ENCODE assay signal across 20 cellular contexts in the genomic region with DNA sequence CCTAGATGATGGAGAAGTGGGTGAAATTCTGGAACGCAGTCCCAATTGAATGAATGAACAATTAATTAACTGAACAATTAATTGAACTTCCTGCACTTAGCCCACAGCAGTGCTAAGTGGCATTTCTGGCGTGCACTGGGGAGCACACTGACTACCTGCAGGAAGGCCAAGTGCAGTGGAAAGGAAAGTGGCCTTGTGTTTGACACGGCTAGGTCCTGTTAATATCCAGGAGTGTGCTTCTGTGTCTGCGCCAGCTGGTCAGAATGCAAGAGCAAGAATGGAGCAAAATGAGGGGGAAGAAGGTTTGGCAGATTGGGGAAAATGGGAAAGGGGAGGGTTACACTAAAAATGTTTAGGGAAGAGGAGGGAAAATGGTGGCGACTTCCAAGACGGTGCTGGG.
"Had no signal": no experiment of that assay in that cellular context is flagged by ENCODE, and none has a peak within 500 bp of the region (broad histone marks: within the 10 kb centered on the region; RNA-seq: fewer than 3 reads in every experiment).

No MANE protein-coding gene starts in this region.

- DNase-seq: activated CD4-positive, alpha-beta memory T cell treated with anti-CD3 and anti-CD28 coated beads, Interleukin-2, amount 10 ng/mL, durations not matched to agents 7 days and 5 days; activated CD4-positive, alpha-beta T cell treated with anti-CD3 and anti-CD28 coated beads for 1 hour; activated effector memory CD4-positive, alpha-beta T cell treated with Interleukin-2 at 50 U/mL for 16 hours; activated naive CD4-positive, alpha-beta T cell treated with anti-CD3 and anti-CD28 coated beads, Interleukin-2, amount 50 U/mL, for 16 hours; activated T-cell treated with anti-CD3 and anti-CD28 coated beads, Interleukin-2, amount 50 U/mL, for 4 hours; erythroblast; hippocampal formation; naive B cell; nucleus accumbens; SK-N-SH; stimulated activated CD4-positive, alpha-beta T cell treated with anti-CD3 and anti-CD28 coated beads, Interleukin-4, amount 100 ng/mL, for 4 hours; stimulated activated CD8-positive, alpha-beta memory T cell treated with anti-CD3 and anti-CD28 coated beads, Interleukin-4, amount 100 ng/mL, for 48 hours; stimulated activated naive CD4-positive, alpha-beta T cell treated with Interleukin-2 at 50 U/mL for 16 hours; substantia nigra; T-cell; T1000 had no signal

- H3K27me3 Mint-ChIP-seq: activated CD4-positive, alpha-beta memory T cell treated with anti-CD3 and anti-CD28 coated beads, Interleukin-2, amount 10 ng/mL, durations not matched to agents 7 days and 5 days; T-cell had no signal

- H3K4me2 ChIP-seq: SK-N-SH had no signal

- H3K9ac ChIP-seq: SK-N-SH had no signal

- FAIRE-seq: astrocyte, bronchial epithelial cell, keratinocyte had no signal

- H3K4me1 Mint-ChIP-seq: activated CD4-positive, alpha-beta memory T cell treated with anti-CD3 and anti-CD28 coated beads, Interleukin-2, amount 10 ng/mL, durations not matched to agents 7 days and 5 days; naive B cell; T-cell had no signal

- H3K36me3 Mint-ChIP-seq: naive B cell had no signal

- ATAC-seq: activated T-cell treated with anti-CD3 and anti-CD28 coated beads, Interleukin-2, amount 50 U/mL, for 4 hours; T-cell had no signal

- H3K27ac Mint-ChIP-seq: activated CD4-positive, alpha-beta memory T cell treated with anti-CD3 and anti-CD28 coated beads, Interleukin-2, amount 10 ng/mL, durations not matched to agents 7 days and 5 days; naive B cell; T-cell had no signal

- H3K9me3 Mint-ChIP-seq: activated CD4-positive, alpha-beta memory T cell treated with anti-CD3 and anti-CD28 coated beads, Interleukin-2, amount 10 ng/mL, durations not matched to agents 7 days and 5 days; activated T-cell treated with anti-CD3 and anti-CD28 coated beads, Interleukin-2, amount 50 U/mL, for 4 hours; T-cell had no signal

- H3K4me3 Mint-ChIP-seq: activated CD4-positive, alpha-beta memory T cell treated with anti-CD3 and anti-CD28 coated beads, Interleukin-2, amount 10 ng/mL, durations not matched to agents 7 days and 5 days; activated T-cell treated with anti-CD3 and anti-CD28 coated beads, Interleukin-2, amount 50 U/mL, for 4 hours; naive B cell; T-cell had no signal

- H3K9me3 ChIP-seq: SK-N-SH had no signal

- H3K4me3 ChIP-seq: smooth muscle cell had no signal
